ENCODE assay signal across 8 cellular contexts in the genomic region with DNA sequence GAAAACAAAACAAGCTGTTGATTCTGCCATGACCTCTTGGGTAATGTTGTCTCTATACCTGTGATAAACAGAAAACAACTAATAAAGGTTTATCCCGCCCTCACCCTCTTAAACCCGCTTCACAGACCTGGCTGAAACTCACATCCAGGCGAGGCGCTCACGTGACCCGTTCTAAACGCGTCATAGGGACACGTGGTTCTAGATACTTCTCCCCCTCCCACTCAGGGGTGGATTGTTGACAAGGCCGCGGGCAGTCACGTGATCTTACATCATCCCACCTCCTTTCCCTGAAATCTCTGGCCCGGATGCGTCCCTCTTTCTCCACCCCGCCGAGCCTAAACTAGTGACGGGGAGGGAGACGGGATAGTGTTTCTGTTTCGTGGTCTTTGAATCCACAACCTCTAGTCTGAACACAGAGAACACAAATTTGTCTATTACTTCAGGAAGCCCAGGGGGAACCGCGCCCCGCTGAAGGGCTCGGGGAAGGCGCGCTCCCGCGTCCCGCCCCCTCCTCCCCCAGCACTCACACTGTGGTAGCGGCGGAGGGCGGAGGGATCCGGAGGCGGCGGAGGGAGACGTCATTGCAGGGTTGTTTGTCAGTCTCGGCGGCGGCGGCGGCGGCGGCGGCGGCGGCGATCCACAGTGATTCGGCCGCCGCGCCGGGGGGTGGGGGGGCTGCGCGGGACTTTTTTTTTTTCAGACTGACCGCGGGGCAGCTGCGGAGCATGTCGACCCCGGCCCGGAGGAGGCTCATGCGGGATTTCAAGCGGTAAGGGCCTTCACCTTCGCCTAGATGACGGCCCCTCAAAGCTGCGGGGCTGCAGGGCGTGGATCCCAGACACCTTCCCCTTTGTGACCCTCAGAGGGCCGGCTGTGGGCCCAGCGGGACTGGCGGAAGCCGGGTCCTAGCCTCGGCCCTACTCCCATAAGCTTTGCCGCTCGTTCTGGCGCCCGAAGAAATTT. TPM values are rescaled to one million over a fixed set of nuclear protein-coding genes. Genes with fewer than 3 reads are reported as not detected.
DNase-seq lines count a peak whose midpoint lies in the region; ATAC-seq and TF ChIP-seq lines count a peak whose summit lies in the region.

TSS of gene UBE2B (plus strand) at position 699 of the 963 bp plus-strand sequence. CDS start at position 726, 27 bp downstream.

- TF ChIP-seq CTCF in GM10248 (IDR thresholded peaks at IDR 0.05; ENCODE audit: control extremely low read depth, extremely low read depth, low read depth, missing control alignments), result no peak

- no peaks in the 10 kb centered on the region for H3K9me3 Mint-ChIP-seq in activated naive CD8-positive, alpha-beta T cell (ENCODE audit: low read depth)

- no peaks in the 10 kb centered on the region for H3K27me3 Mint-ChIP-seq in activated naive CD8-positive, alpha-beta T cell

- ATAC-seq in HG02623 (IDR thresholded peaks at IDR 0.05; ENCODE audit: unreplicated experiment), result peak; percentile 63

- H3K27ac ChIP-seq in temporal lobe (ENCODE audit: low read depth, low read length), result peak within 1 kb of the TSS; percentile 98

- H3K27ac Mint-ChIP-seq in activated naive CD8-positive, alpha-beta T cell, result peak within 1 kb of the TSS; percentile 100

- CTCF ChIA-PET in GM10248 (lab: Yijun Ruan, JAX), result interaction anchor here (0.8 to 3.9 kb wide), 8 partner anchors 10 to 216 kb away, joined by 3 to 12 read pairs (median 4); no protein-coding TSS in a partner anchor

- POLR2A ChIA-PET in GM10248 (lab: Yijun Ruan, JAX), result interaction anchor here (0.8 to 1.5 kb wide), 6 partner anchors 10 to 195 kb away, joined by 3 to 13 read pairs (median 5); partner anchors contain the start of genes JADE2 and SKP1

- H3K4me3 Mint-ChIP-seq in activated naive CD8-positive, alpha-beta T cell, result peak within 1 kb of the TSS; percentile 97

- peaks cover 58% of the 10 kb centered on the region for H3K4me1 Mint-ChIP-seq in activated naive CD8-positive, alpha-beta T cell (ENCODE audit: low read depth)

- H3K36me3 Mint-ChIP-seq in activated naive CD8-positive, alpha-beta T cell, result peaks cover 6% of the 10 kb centered on the region

- peak; percentile 94 for DNase-seq in GM10248 (ENCODE audit: extremely low spot score)
- DNase-seq in NCI-H1105 (lab: John Stamatoyannopoulos, UW), result peak; percentile 90
- DNase-seq in SKM-1 treated with dmso at 0.1 percent for 144 hours (lab: John Stamatoyannopoulos, UW; ENCODE audit: unreplicated experiment), result peak; percentile 98
- peak; percentile 99 for DNase-seq in glomerular endothelial cell (ENCODE audit: extremely low read depth, low read depth, low spot score)
- peak; percentile 95 for DNase-seq in occipital lobe (lab: John Stamatoyannopoulos, UW)

RNA-seq across cellular contexts. Expression of gene UBE2B, which starts in this region (rescaled TPM):
- total RNA-seq in glomerular endothelial cell, result 42.7 and 59.0 TPM in 2 replicates
- total RNA-seq in occipital lobe, result 83.4 TPM
- total RNA-seq in temporal lobe, result 48.4 TPM

Comparison
In these comparisons a context has a peak if more than half of its experiments do, and no peak if none do; other contexts are left out.
1. Peak in every context shown above with its lines: DNase-seq, ATAC-seq and H3K27ac ChIP-seq.